ENCODE assay signal across 8 cellular contexts in the genomic region with DNA sequence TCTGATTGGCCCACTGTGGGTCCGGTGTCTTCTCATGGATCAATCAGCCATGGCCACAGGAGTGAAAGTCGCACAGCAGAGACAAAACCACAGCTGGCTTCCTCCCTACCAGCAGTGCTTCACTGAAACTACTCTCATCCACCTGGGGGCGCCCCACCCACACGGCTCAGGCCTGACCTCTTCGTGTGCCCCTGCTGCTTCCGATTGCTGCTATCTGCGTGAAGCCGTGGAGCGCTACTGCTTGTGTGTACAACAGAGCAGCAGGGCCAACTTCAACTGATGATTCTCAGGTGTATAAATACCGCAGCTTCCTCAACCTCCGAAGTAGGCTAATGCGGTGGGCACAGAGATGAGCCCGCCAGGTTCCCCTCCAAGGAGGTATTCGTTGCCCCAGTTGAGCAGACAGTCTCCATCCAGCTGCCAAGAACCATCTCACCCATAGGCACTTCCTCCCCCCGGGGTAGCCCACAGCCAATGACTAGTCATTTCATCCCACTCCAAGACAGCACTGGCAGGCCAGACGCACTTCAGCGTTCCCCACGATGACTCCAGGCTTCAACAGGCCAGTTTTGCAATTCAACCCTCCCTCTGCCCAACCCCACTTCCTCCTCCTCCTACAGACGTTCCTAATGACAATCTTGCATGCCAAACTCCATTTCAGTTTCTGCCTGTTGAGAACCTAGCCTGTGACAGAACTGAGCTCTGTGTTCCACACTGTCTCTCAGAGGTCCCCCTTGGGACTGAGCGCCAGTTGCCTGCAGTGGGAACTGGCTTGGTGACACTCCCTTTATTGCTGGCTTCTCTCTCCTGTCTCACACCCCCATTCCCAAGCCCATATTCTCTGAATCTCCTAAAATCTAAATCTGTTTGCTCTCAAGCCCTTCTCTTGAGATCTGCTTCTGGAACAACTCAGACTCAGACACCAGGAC. TPM values are rescaled to one million over a fixed set of nuclear protein-coding genes. Genes with fewer than 3 reads are reported as not detected.
DNase-seq lines count a peak whose midpoint lies in the region; ATAC-seq and TF ChIP-seq lines count a peak whose summit lies in the region.

No MANE protein-coding gene starts in this region.

- H3F3A ChIP-seq in SU-DHL-6 (ENCODE audit: insufficient read depth) = no peaks in the 10 kb centered on the region

- DNase-seq in activated gamma-delta T cell treated with Interleukin-2 at 50 U/mL for 16 hours = peak; percentile 70
- DNase-seq in activated gamma-delta T cell (lab: John Stamatoyannopoulos, UW) = no peak
- peak; percentile 74 for DNase-seq in activated naive CD8-positive, alpha-beta T cell treated with anti-CD3 and anti-CD28 coated beads for 36 hours
- DNase-seq in kidney tubule cell (ENCODE audit: low spot score) = peak; percentile 41
- peak; percentile 33 for DNase-seq in stimulated activated CD8-positive, alpha-beta memory T cell treated with anti-CD3 and anti-CD28 coated beads, Interleukin-12 subunit alpha, Interleukin-12 subunit beta, amount 100 ng/mL, for 4 hours (ENCODE audit: low read depth)
- DNase-seq in putamen (ENCODE audit: low spot score) = no peak

- no peak overlapping the region for H2AFZ ChIP-seq in SU-DHL-6 (ENCODE audit: low read depth, low read length, severe bottlenecking)

- H3K27me3 ChIP-seq in SU-DHL-6 (ENCODE audit: low read length) = no peaks in the 10 kb centered on the region

- H3K27me3 Mint-ChIP-seq in activated naive CD8-positive, alpha-beta T cell treated with anti-CD3 and anti-CD28 coated beads for 36 hours = peaks cover 4% of the 10 kb centered on the region

- peak; percentile 13 for TF ChIP-seq CTCF in SU-DHL-6 (IDR thresholded peaks at IDR 0.05; ENCODE audit: insufficient read depth, low read length, poor library complexity, severe bottlenecking)

- H4K20me1 ChIP-seq in SU-DHL-6 (ENCODE audit: low read depth, low read length) = no peaks in the 10 kb centered on the region

- ATAC-seq in HG03457 (IDR thresholded peaks at IDR 0.05; ENCODE audit: unreplicated experiment) = peak; percentile 58

- no peaks in the 10 kb centered on the region for H3K9me3 ChIP-seq in SU-DHL-6 (ENCODE audit: insufficient read depth, low read length)

- no peaks in the 10 kb centered on the region for H3K36me3 ChIP-seq in SU-DHL-6 (ENCODE audit: low read length)

- no peak overlapping the region for H3K4me3 ChIP-seq in SU-DHL-6 (ENCODE audit: insufficient read depth, low read length, poor library complexity, severe bottlenecking)

- peak overlapping the region; percentile 1 for H3K4me3 Mint-ChIP-seq in activated naive CD8-positive, alpha-beta T cell treated with anti-CD3 and anti-CD28 coated beads for 36 hours

- peaks cover 16% of the 10 kb centered on the region for H3K4me1 Mint-ChIP-seq in activated naive CD8-positive, alpha-beta T cell treated with anti-CD3 and anti-CD28 coated beads for 36 hours

- H3K27ac Mint-ChIP-seq in activated naive CD8-positive, alpha-beta T cell treated with anti-CD3 and anti-CD28 coated beads for 36 hours = peak overlapping the region; percentile 72

- H3K9me2 ChIP-seq in SU-DHL-6 (replicated peaks; ENCODE audit: insufficient read depth, low read length) = no peaks in the 10 kb centered on the region

- H3K27ac ChIP-seq in SU-DHL-6 (ENCODE audit: low read depth, low read length) = no peak overlapping the region

- H3K36me3 Mint-ChIP-seq in activated naive CD8-positive, alpha-beta T cell treated with anti-CD3 and anti-CD28 coated beads for 36 hours = no peaks in the 10 kb centered on the region

- H3K79me2 ChIP-seq in SU-DHL-6 (ENCODE audit: insufficient read depth, low read length) = no peaks in the 10 kb centered on the region

- no peak overlapping the region for H3K9ac ChIP-seq in SU-DHL-6 (ENCODE audit: low read length)

- no peak overlapping the region for H3K4me2 ChIP-seq in SU-DHL-6 (ENCODE audit: low read depth, low read length, poor library complexity, severe bottlenecking)

- H3K9me3 Mint-ChIP-seq in activated naive CD8-positive, alpha-beta T cell treated with anti-CD3 and anti-CD28 coated beads for 36 hours = no peaks in the 10 kb centered on the region

RNA-seq across cellular contexts. Expression of gene ATP6AP2, which starts 41.3 kb away (rescaled TPM):
- total RNA-seq in activated naive CD8-positive, alpha-beta T cell treated with anti-CD3 and anti-CD28 coated beads for 36 hours = 10 to 100 TPM; 51.2 to 52.8 TPM

Comparison
In these comparisons a context has a peak if more than half of its experiments do, and no peak if none do; other contexts are left out.
1. DNase-seq: peak in activated gamma-delta T cell treated with Interleukin-2 at 50 U/mL for 16 hours (single experiment), activated naive CD8-positive, alpha-beta T cell treated with anti-CD3 and anti-CD28 coated beads for 36 hours (single experiment), kidney tubule cell (single experiment) and stimulated activated CD8-positive, alpha-beta memory T cell treated with anti-CD3 and anti-CD28 coated beads, Interleukin-12 subunit alpha, Interleukin-12 subunit beta, amount 100 ng/mL, for 4 hours (single experiment); none in activated gamma-delta T cell (single experiment) and putamen (single experiment).